Comparison of ENCODE assay signal across 17 cellular contexts in the genomic region with DNA sequence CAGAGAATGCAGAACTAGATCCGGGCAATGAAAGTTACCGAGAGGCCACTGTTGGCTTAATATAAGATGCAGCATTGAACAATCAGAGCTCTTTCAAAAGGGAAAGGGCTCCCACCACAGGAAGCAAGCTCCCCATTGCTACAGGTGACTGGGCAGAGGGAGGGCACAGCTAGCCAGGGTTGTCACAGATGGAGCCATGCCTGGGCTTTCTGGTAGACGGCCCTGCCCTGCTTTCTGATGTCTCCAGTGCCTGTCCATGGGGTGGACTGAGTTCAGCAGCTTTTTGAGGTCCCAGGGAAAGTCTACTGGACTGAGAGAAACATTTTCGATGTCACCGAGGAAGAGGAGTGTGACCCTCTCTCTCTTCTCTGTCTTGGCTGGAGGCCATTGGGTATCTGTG. TPM values are rescaled to one million over a fixed set of nuclear protein-coding genes. Genes with fewer than 3 reads are reported as not detected.
A peak's percentile ranks its signal among the peaks of the same experiment; 100 is the strongest.
DNase-seq lines count a peak whose midpoint lies in the region; ATAC-seq, FAIRE-seq and TF ChIP-seq lines count a peak whose summit lies in the region.
"Had no signal": no experiment of that assay in that cellular context is flagged by ENCODE, and none has a peak within 500 bp of the region (broad histone marks: within the 10 kb centered on the region; RNA-seq: fewer than 3 reads in every experiment).

No MANE protein-coding gene starts in this region.

- no peak overlapping the region for H2AFZ ChIP-seq in GM23338
- no peak overlapping the region for H2AFZ ChIP-seq in endothelial cell of umbilical vein (ENCODE audit: low read depth, low read length)
- H2AFZ ChIP-seq: PC-9 had no signal

- H3K9ac ChIP-seq in endothelial cell of umbilical vein (replicated peaks; ENCODE audit: extremely low read depth, insufficient read depth, low read length) = no peak overlapping the region

- DNase-seq in GM23338 (ENCODE audit: low spot score) = no peak
- no peak for DNase-seq in endothelial cell of umbilical vein (ENCODE audit: low read depth, low spot score)
- peak; percentile 11 for DNase-seq in sigmoid colon
- no peak for DNase-seq in small intestine
- DNase-seq in activated T-cell treated with anti-CD3 and anti-CD28 coated beads, Interleukin-2, amount 50 U/mL, for 72 hours = no peak
- DNase-seq: Calu3; CD4-positive, alpha-beta T cell; DMS53; HCEC 1CT; MV-4-11; NCI-H1417; NCI-H1930; NCI-H526 treated with DMSO at 0.1 percent for 48 hours; PC-9 had no signal

- H3K9me1 ChIP-seq in endothelial cell of umbilical vein (replicated peaks; ENCODE audit: control insufficient read depth, extremely low read depth, insufficient read depth, low read length) = no peaks in the 10 kb centered on the region

- no peaks in the 10 kb centered on the region for H3K9me3 Mint-ChIP-seq in GM23338
- H3K9me3 Mint-ChIP-seq in activated T-cell treated with anti-CD3 and anti-CD28 coated beads, Interleukin-2, amount 50 U/mL, for 72 hours = no peaks in the 10 kb centered on the region
- H3K9me3 Mint-ChIP-seq: CD4-positive, alpha-beta T cell had no signal

- no peak overlapping the region; the same call in 1 of the 2 replicates for H3K27ac Mint-ChIP-seq in GM23338
- H3K27ac Mint-ChIP-seq in activated T-cell treated with anti-CD3 and anti-CD28 coated beads, Interleukin-2, amount 50 U/mL, for 72 hours = no peak overlapping the region
- H3K27ac Mint-ChIP-seq: B cell; CD4-positive, alpha-beta T cell had no signal

- peak; percentile 47; the same call in 2 of the 3 replicates for ATAC-seq in GM23338
- no peak for ATAC-seq in HG02852 (IDR thresholded peaks at IDR 0.05; ENCODE audit: unreplicated experiment)
- ATAC-seq in activated T-cell treated with anti-CD3 and anti-CD28 coated beads, Interleukin-2, amount 50 U/mL, for 72 hours (replicated peaks in 1 of 2) = no peak

- no peaks in the 10 kb centered on the region for H3F3A ChIP-seq in GM23338 (replicated peaks; ENCODE audit: low read depth)

- no TSS peak for BruUV-seq in endothelial cell of umbilical vein (replicated peaks; lab: Mats Ljungman, UMichigan)

- peaks cover 16% of the 10 kb centered on the region for H3K4me1 Mint-ChIP-seq in GM23338
- peaks cover 6% of the 10 kb centered on the region for H3K4me1 Mint-ChIP-seq in activated T-cell treated with anti-CD3 and anti-CD28 coated beads, Interleukin-2, amount 50 U/mL, for 72 hours (ENCODE audit: low read depth)
- H3K4me1 Mint-ChIP-seq: B cell had no signal

- H3K36me3 ChIP-seq in GM23338 (ENCODE audit: insufficient read depth) = no peaks in the 10 kb centered on the region
- H3K36me3 ChIP-seq in endothelial cell of umbilical vein (ENCODE audit: control insufficient read depth in 2 of 2, extremely low read depth in 1 of 2, insufficient read depth in 2 of 2, low read length in 2 of 2) = no peaks in the 10 kb centered on the region
- no peaks in the 10 kb centered on the region for H3K36me3 ChIP-seq in sigmoid colon
- no peaks in the 10 kb centered on the region for H3K36me3 ChIP-seq in small intestine (ENCODE audit: control insufficient read depth in 2 of 2, insufficient read depth in 2 of 2, low read length in 2 of 2)

- TF ChIP-seq CTCF in C4-2B (conservative IDR thresholded peaks at IDR 0.05) = no peak
- no peak for TF ChIP-seq CTCF in GM23338 (conservative IDR thresholded peaks at IDR 0.05; ENCODE audit: low read depth in 2 of 2)
- no peak for TF ChIP-seq CTCF in endothelial cell of umbilical vein (IDR thresholded peaks at IDR 0.05; ENCODE audit: extremely low read depth in 1 of 2, insufficient read depth in 1 of 2, low read depth in 1 of 2, low read length in 2 of 2)
- no peak for TF ChIP-seq CTCF in sigmoid colon (IDR thresholded peaks at IDR 0.05)

- CTCF ChIA-PET in endothelial cell of umbilical vein (lab: Charles Lee) = interaction anchor here (2.2 kb wide), 1 partner anchor 15 kb away, joined by 7 read pairs; no protein-coding TSS in a partner anchor

- H3K4me3 Mint-ChIP-seq in GM23338 = no peak overlapping the region
- no peak overlapping the region for H3K4me3 Mint-ChIP-seq in activated T-cell treated with anti-CD3 and anti-CD28 coated beads, Interleukin-2, amount 50 U/mL, for 72 hours
- H3K4me3 Mint-ChIP-seq: B cell; CD4-positive, alpha-beta T cell had no signal

- dilution Hi-C loops in endothelial cell of umbilical vein (cut with MboI; ENCODE audit: extremely low pct_ligation_motif_present, low sequenced_read_pairs) = no loop called here

- TF ChIP-seq POLR2A in endothelial cell of umbilical vein (IDR thresholded peaks at IDR 0.05; ENCODE audit: low read depth, low read length) (no peak), sigmoid colon (IDR thresholded peaks at IDR 0.05) (no peak)

- no peaks in the 10 kb centered on the region for H3K9me2 ChIP-seq in GM23338 (ENCODE audit: insufficient read depth)

- no peak for TF ChIP-seq EP300 in sigmoid colon (IDR thresholded peaks at IDR 0.05)

- no peak overlapping the region for H3K4me2 ChIP-seq in GM23338
- no peak overlapping the region for H3K4me2 ChIP-seq in endothelial cell of umbilical vein (ENCODE audit: insufficient read depth, low read length)
- H3K4me2 ChIP-seq: PC-9 had no signal

- WGBS in sigmoid colon, 2 donors = 90 to 92% methylated on average over 5 of the region's 5 CpGs
- WGBS in small intestine, 3 donors = 88 to 93% (median 90%) methylated on average over 5 of the region's 5 CpGs

- no peaks in the 10 kb centered on the region for H3K79me2 ChIP-seq in GM23338 (replicated peaks; ENCODE audit: insufficient read depth)
- H3K79me2 ChIP-seq in endothelial cell of umbilical vein (ENCODE audit: control insufficient read depth, insufficient read depth, low read length) = no peaks in the 10 kb centered on the region

- H3K9me3 ChIP-seq in endothelial cell of umbilical vein (replicated peaks; ENCODE audit: control insufficient read depth, insufficient read depth, low read length) (no peaks in the 10 kb centered on the region), sigmoid colon (no peaks in the 10 kb centered on the region), small intestine (ENCODE audit: control insufficient read depth, low read depth) (no peaks in the 10 kb centered on the region)

- H3K4me1 ChIP-seq in GM23338 (ENCODE audit: insufficient read depth) (0 out of 2 replicates have a peak, but pooled peaks cover 3% of the 10 kb centered on the region), endothelial cell of umbilical vein (ENCODE audit: control insufficient read depth, extremely low read depth, insufficient read depth, low read length) (no peaks in the 10 kb centered on the region), sigmoid colon (peaks cover 0 to 40% (median 34%) of the 10 kb centered on the region in 4 donors), small intestine (ENCODE audit: control insufficient read depth in 2 of 2, insufficient read depth in 1 of 2, low read depth in 1 of 2, low read length in 1 of 2) (no peaks in the 10 kb centered on the region)

- POLR2A ChIA-PET in endothelial cell of umbilical vein (lab: Charles Lee) = no interaction called here

- intact Hi-C loops in endothelial cell of umbilical vein (cut with micrococcal nuclease) (no loop called here), sigmoid colon (cut with DNase I) (no loop called here)

- FAIRE-seq in endothelial cell of umbilical vein (lab: Jason Lieb, UNC) (peak; percentile 31), small intestine (lab: Jason Lieb, UNC) (no peak)

- H3K27ac ChIP-seq in C4-2B (peak overlapping the region; percentile 72), GM23338 (ENCODE audit: low read depth) (no peak overlapping the region), endothelial cell of umbilical vein (ENCODE audit: insufficient read depth, low read depth, low read length) (no peak overlapping the region), sigmoid colon (no peak overlapping the region), small intestine (ENCODE audit: low read depth in 1 of 2, low read length in 1 of 2) (no peak overlapping the region)
- H3K27ac ChIP-seq: PC-9 had no signal

- H3K27me3 ChIP-seq in GM23338 (ENCODE audit: insufficient read depth) (no peaks in the 10 kb centered on the region), endothelial cell of umbilical vein (ENCODE audit: control insufficient read depth in 2 of 2, insufficient read depth in 2 of 2, low read length in 2 of 2) (no peaks in the 10 kb centered on the region), sigmoid colon (no peaks in the 10 kb centered on the region), small intestine (ENCODE audit: control insufficient read depth in 2 of 2, insufficient read depth in 2 of 2, low read length in 2 of 2) (no peaks in the 10 kb centered on the region)

- H3K4me3 ChIP-seq in GM23338 (no peak overlapping the region), endothelial cell of umbilical vein (replicated peaks in 1 of 3; ENCODE audit: insufficient read depth in 1 of 3, low read depth in 1 of 3, low read length in 3 of 3) (no peak overlapping the region), sigmoid colon (no peak overlapping the region), small intestine (ENCODE audit: low read depth in 1 of 2, low read length in 2 of 2) (no peak overlapping the region)
- H3K4me3 ChIP-seq: PC-9 had no signal

- H4K20me1 ChIP-seq in GM23338 (replicated peaks; ENCODE audit: insufficient read depth) (no peaks in the 10 kb centered on the region), endothelial cell of umbilical vein (replicated peaks; ENCODE audit: control insufficient read depth, extremely low read depth, insufficient read depth, low read length) (no peaks in the 10 kb centered on the region)

- peaks cover 1% of the 10 kb centered on the region for H3K27me3 Mint-ChIP-seq in GM23338 (ENCODE audit: insufficient read depth, low read depth, poor library complexity)
- no peaks in the 10 kb centered on the region for H3K27me3 Mint-ChIP-seq in activated T-cell treated with anti-CD3 and anti-CD28 coated beads, Interleukin-2, amount 50 U/mL, for 72 hours (ENCODE audit: low read depth)
- H3K27me3 Mint-ChIP-seq: CD4-positive, alpha-beta T cell had no signal

- no peaks in the 10 kb centered on the region for H3K36me3 Mint-ChIP-seq in GM23338 (ENCODE audit: low read depth)
- H3K36me3 Mint-ChIP-seq in activated T-cell treated with anti-CD3 and anti-CD28 coated beads, Interleukin-2, amount 50 U/mL, for 72 hours (ENCODE audit: insufficient read depth in 2 of 2) = no peaks in the 10 kb centered on the region

RNA-seq across cellular contexts. Expression of gene RGS3, which starts 14.1 kb away (rescaled TPM):
- 16.0 and 24.3 TPM in 2 replicates for total RNA-seq in GM23338 (2014; rRNA removed; shearing (Covaris generic))
- 12.2 and 14.2 TPM in 2 replicates for polyA plus RNA-seq in GM23338 (2016; fragmentation: Nextera tagmentation; extraction: Ambion mirVana)
- total RNA-seq in endothelial cell of umbilical vein = 407 and 416 TPM in 2 replicates
- 356 and 385 TPM in 2 replicates for polyA plus RNA-seq in endothelial cell of umbilical vein
- polyA plus RNA-seq in endothelial cell of umbilical vein (2011; cell fraction: cytosol; rRNA removed) = 317 and 396 TPM in 2 replicates
- 509 and 635 TPM in 2 replicates for polyA plus RNA-seq in endothelial cell of umbilical vein (2011; cell fraction: nucleus; rRNA removed)
- 125 and 130 TPM in 2 replicates for polyA plus RNA-seq in endothelial cell of umbilical vein (2012)
- polyA minus RNA-seq in endothelial cell of umbilical vein = 566 and 594 TPM in 2 replicates
- 16.0 TPM for polyA minus RNA-seq in endothelial cell of umbilical vein (2011; cell fraction: cytosol; rRNA and poly(A)+ RNA removed)
- 401 and 590 TPM in 2 replicates for polyA minus RNA-seq in endothelial cell of umbilical vein (2011; cell fraction: nucleus; rRNA and poly(A)+ RNA removed)
- 10 to 100 TPM; 26.9 to 50.7 (median 42.0) TPM for total RNA-seq in sigmoid colon
- 10 to 100 TPM; 32.4 to 43.6 (median 32.6) TPM for polyA plus RNA-seq in sigmoid colon
- polyA plus RNA-seq in small intestine = 10 to 100 TPM; 23.0 to 37.0 (median 27.6) TPM
- total RNA-seq in activated T-cell treated with anti-CD3 and anti-CD28 coated beads, Interleukin-2, amount 50 U/mL, for 72 hours = 10 to 100 TPM; 36.5 to 48.2 TPM
